In the genomic region with DNA sequence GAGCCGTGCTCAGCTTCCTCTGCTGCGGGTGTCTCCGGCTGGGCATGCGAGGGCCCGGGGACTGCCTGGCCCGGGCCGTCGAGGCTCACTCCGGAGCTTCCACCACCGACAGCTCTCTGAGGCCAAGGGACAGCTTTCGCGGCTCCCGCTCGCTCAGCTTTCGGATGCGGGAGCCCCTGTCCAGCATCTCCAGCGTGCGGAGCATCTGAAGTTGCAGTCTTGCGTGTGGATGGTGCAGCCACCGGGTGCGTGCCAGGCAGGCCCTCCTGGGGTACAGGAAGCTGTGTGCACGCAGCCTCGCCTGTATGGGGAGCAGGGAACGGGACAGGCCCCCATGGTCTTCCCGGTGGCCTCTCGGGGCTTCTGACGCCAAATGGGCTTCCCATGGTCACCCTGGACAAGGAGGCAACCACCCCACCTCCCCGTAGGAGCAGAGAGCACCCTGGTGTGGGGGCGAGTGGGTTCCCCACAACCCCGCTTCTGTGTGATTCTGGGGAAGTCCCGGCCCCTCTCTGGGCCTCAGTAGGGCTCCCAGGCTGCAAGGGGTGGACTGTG, we compare ENCODE assay signal across 12 cellular contexts. TPM values are rescaled to one million over a fixed set of nuclear protein-coding genes. Genes with fewer than 3 reads are reported as not detected.
A peak's percentile ranks its signal among the peaks of the same experiment; 100 is the strongest.
DNase-seq lines count a peak whose midpoint lies in the region; ATAC-seq and TF ChIP-seq lines count a peak whose summit lies in the region.
"Had no signal": no experiment of that assay in that cellular context is flagged by ENCODE, and none has a peak within 500 bp of the region (broad histone marks: within the 10 kb centered on the region; RNA-seq: fewer than 3 reads in every experiment).

No MANE protein-coding gene starts in this region.

- H3K4me1 ChIP-seq in right lobe of liver (peaks cover 0 to 2% (median 0%) of the 10 kb centered on the region in 4 donors), suprapubic skin (peaks cover 17% of the 10 kb centered on the region), neural progenitor cell (no peaks in the 10 kb centered on the region)

- ATAC-seq in activated CD4-positive, CD25-positive, alpha-beta regulatory T cell treated with anti-CD3 and anti-CD28 coated beads, Interleukin-2, amount 50 U/mL, for 24 hours, result peak; percentile 24 to 29
- ATAC-seq in right lobe of liver (peak; percentile 7 to 25 (median 17)), GM19351 (IDR thresholded peaks at IDR 0.05; ENCODE audit: unreplicated experiment) (no peak)
- ATAC-seq: K562 had no signal

- H2AFZ ChIP-seq in neural progenitor cell (replicated peaks), result no peak overlapping the region

- TF ChIP-seq CTCF in right lobe of liver (IDR thresholded peaks at IDR 0.05) (no peak), suprapubic skin (IDR thresholded peaks at IDR 0.05) (no peak), neural progenitor cell (IDR thresholded peaks at IDR 0.05) (no peak)

- H3K36me3 ChIP-seq in right lobe of liver (no peaks in the 10 kb centered on the region), suprapubic skin (no peaks in the 10 kb centered on the region), neural progenitor cell (no peaks in the 10 kb centered on the region)

- TF ChIP-seq EP300 in suprapubic skin (IDR thresholded peaks at IDR 0.05), result no peak

- no CpG with 5 or more reads among the region's 31 CpGs for WGBS in right lobe of liver (ENCODE audit: insufficient coverage, low coverage, low lambda C conversion rate, missing lambda C conversion rate)
- WGBS in suprapubic skin, result 93% methylated on average over 23 of the region's 31 CpGs

- no peaks in the 10 kb centered on the region for H3F3A ChIP-seq in neural progenitor cell (ENCODE audit: low read depth)

- H3K27ac ChIP-seq in right lobe of liver (peak overlapping the region; percentile 56 to 77 (median 63)), suprapubic skin (no peak overlapping the region), neural progenitor cell (no peak overlapping the region)

- no peaks in the 10 kb centered on the region for H4K20me1 ChIP-seq in neural progenitor cell (ENCODE audit: low read depth)

- H3K27me3 Mint-ChIP-seq in neural progenitor cell (ENCODE audit: insufficient read depth, low read depth), result peaks cover 5% of the 10 kb centered on the region

- no peak overlapping the region for H3K4me3 Mint-ChIP-seq in neural progenitor cell

- H3K9me3 ChIP-seq in right lobe of liver, result no peaks in the 10 kb centered on the region
- H3K9me3 ChIP-seq in suprapubic skin, result no peaks in the 10 kb centered on the region
- no peaks in the 10 kb centered on the region for H3K9me3 ChIP-seq in neural progenitor cell (ENCODE audit: low read depth)

- no peak overlapping the region for H3K4me2 ChIP-seq in neural progenitor cell

- H3K9me3 Mint-ChIP-seq in neural progenitor cell, result no peaks in the 10 kb centered on the region

- no peak for DNase-seq in activated CD4-positive, CD25-positive, alpha-beta regulatory T cell (lab: John Stamatoyannopoulos, UW)
- peak in 2 of 3 experiments; percentile 24 to 30 for DNase-seq in activated CD8-positive, alpha-beta memory T cell treated with anti-CD3 and anti-CD28 coated beads for 48 hours (ENCODE audit: low read depth in 2 of 3, low spot score in 2 of 3)
- DNase-seq in right lobe of liver (peak in 1 of 3 donors; percentile 62), suprapubic skin (ENCODE audit: low spot score in 2 of 2) (peak in 1 of 2 donors; percentile 65), neural progenitor cell (ENCODE audit: low spot score) (no peak), HT-29 (ENCODE audit: low spot score) (no peak)
- DNase-seq: 8988T had no signal

- no peaks in the 10 kb centered on the region for H3K79me2 ChIP-seq in neural progenitor cell (ENCODE audit: low read depth)

- no peaks in the 10 kb centered on the region for H3K4me1 Mint-ChIP-seq in neural progenitor cell

- H3K27me3 ChIP-seq in right lobe of liver (no peaks in the 10 kb centered on the region), suprapubic skin (no peaks in the 10 kb centered on the region), neural progenitor cell (no peaks in the 10 kb centered on the region)

- H3K9ac ChIP-seq in neural progenitor cell, result no peak overlapping the region

- H3K36me3 Mint-ChIP-seq in neural progenitor cell, result no peaks in the 10 kb centered on the region

- H3K27ac Mint-ChIP-seq in neural progenitor cell, result no peak overlapping the region

- intact Hi-C loops in right lobe of liver (cut with DNase I), result no loop called here

- TF ChIP-seq POLR2A in right lobe of liver (IDR thresholded peaks at IDR 0.05) (no peak), suprapubic skin (IDR thresholded peaks at IDR 0.05) (no peak)

- H3K4me3 ChIP-seq in right lobe of liver (peak overlapping the region; percentile 5 to 41 (median 14)), suprapubic skin (peak overlapping the region; percentile 14), neural progenitor cell (no peak overlapping the region)
- H3K4me3 ChIP-seq: K562 had no signal

RNA-seq across cellular contexts. Expression of gene S1PR4, which starts 1.2 kb away (rescaled TPM):
- total RNA-seq in right lobe of liver (1 to 10 TPM in 3 of 6 experiments, under 1 TPM in 3; 0.53 to 2.2 (median 0.97) TPM), suprapubic skin (1 to 10 TPM in 3 of 4 donors, under 1 TPM in 1; 0.42 to 2.5 (median 1.9) TPM), neural progenitor cell (ENCODE audit: low replicate concordance) (not detected in 2 replicates)
- not detected in 2 replicates for total RNA-seq in HT-29 (2014; rRNA removed; shearing (Covaris generic))
- total RNA-seq: fibroblast of lung had no signal

RNA-seq across cellular contexts. Expression of gene NCLN, which starts 5.9 kb away (rescaled TPM):
- total RNA-seq in right lobe of liver, result 10 to 100 TPM; 32.0 to 59.9 (median 40.4) TPM
- total RNA-seq in suprapubic skin, result 10 to 100 TPM; 31.1 to 66.7 (median 35.0) TPM
- 12.2 and 50.8 TPM in 2 replicates for total RNA-seq in neural progenitor cell (ENCODE audit: low replicate concordance)
- total RNA-seq in HT-29 (2014; rRNA removed; shearing (Covaris generic)), result 95.3 and 104 TPM in 2 replicates

RNA-seq across cellular contexts. Expression of gene GNA15, which starts 44.0 kb away (rescaled TPM):
- 1 to 10 TPM in 2 of 6 experiments, under 1 TPM in 4; 0.31 to 3.9 (median 0.83) TPM for total RNA-seq in right lobe of liver
- 100 to 1,000 TPM in 1 of 4 donors, 10 to 100 TPM in 3; 29.9 to 117 (median 85.0) TPM for total RNA-seq in suprapubic skin
- not detected in 2 replicates for total RNA-seq in neural progenitor cell (ENCODE audit: low replicate concordance)
- total RNA-seq in HT-29 (2014; rRNA removed; shearing (Covaris generic)), result 15.9 and 20.0 TPM in 2 replicates
- total RNA-seq: fibroblast of lung had no signal

RNA-seq across cellular contexts. Expression of gene CELF5, which starts 44.6 kb away (rescaled TPM):
- total RNA-seq in right lobe of liver (1 to 10 TPM in 1 of 6 experiments, under 1 TPM in 5; 0.07 to 1.6 (median 0.34) TPM), suprapubic skin (under 1 TPM in 3 of 4 donors, not detected in 1; 0.17 to 0.87 (median 0.64) TPM), neural progenitor cell (ENCODE audit: low replicate concordance) (7.9 and 16.1 TPM in 2 replicates)
- total RNA-seq in HT-29 (2014; rRNA removed; shearing (Covaris generic)), result 0.10 and 0.53 TPM in 2 replicates
- total RNA-seq: myocyte had no signal

Comparison
In these comparisons a context has a peak if more than half of its experiments do, and no peak if none do; other contexts are left out.
1. DNase-seq: peak in activated CD8-positive, alpha-beta memory T cell treated with anti-CD3 and anti-CD28 coated beads for 48 hours (2 of 3); none in activated CD4-positive, CD25-positive, alpha-beta regulatory T cell (0 of 4), neural progenitor cell (single experiment) and HT-29 (single experiment).
2. H3K27ac ChIP-seq: peak in right lobe of liver (3 of 3); none in suprapubic skin (single experiment) and neural progenitor cell (single experiment).